ENCODE assay signal across 8 cellular contexts in genomic region chr1:150151291-150152181, GRCh38. TPM values are rescaled to one million over a fixed set of nuclear protein-coding genes. Genes with fewer than 3 reads are reported as not detected.
DNase-seq lines count a peak whose midpoint lies in the region; TF ChIP-seq lines count a peak whose summit lies in the region.

No MANE protein-coding gene starts in this region.

- peak overlapping the region; percentile 62 for H3K4me2 ChIP-seq in MM.1S (ENCODE audit: low read depth, low read length)

- H3K27ac Mint-ChIP-seq in CD4-positive, alpha-beta memory T cell = peak overlapping the region; percentile 95 to 99 (median 98)

- H3K4me1 ChIP-seq in CD4-positive, alpha-beta memory T cell (ENCODE audit: insufficient read depth, low read length) = peaks cover 53% of the 10 kb centered on the region
- H3K4me1 ChIP-seq in MM.1S (ENCODE audit: low read length) (peaks cover 31% of the 10 kb centered on the region), right atrium auricular region (peaks cover 0 to 50% of the 10 kb centered on the region in 2 donors)

- H2AFZ ChIP-seq in MM.1S (ENCODE audit: low read length) = no peak overlapping the region

- TF ChIP-seq CTCF in MM.1S (IDR thresholded peaks at IDR 0.05; ENCODE audit: low read length) = no peak
- no peak for TF ChIP-seq CTCF in right atrium auricular region (IDR thresholded peaks at IDR 0.05)

- peak overlapping the region; percentile 94 to 99 (median 98) for H3K4me3 Mint-ChIP-seq in CD4-positive, alpha-beta memory T cell

- peak overlapping the region; percentile 81 for H3K27ac ChIP-seq in CD4-positive, alpha-beta memory T cell (ENCODE audit: low read depth, low read length)
- no peak overlapping the region for H3K27ac ChIP-seq in MM.1S (ENCODE audit: low read length)
- H3K27ac ChIP-seq in right atrium auricular region = peak overlapping the region; percentile 93 to 94

- intact Hi-C loops in CD4-positive, alpha-beta memory T cell (cut with micrococcal nuclease) = loop anchor here (1.0 kb wide), 3 partner anchors 10 to 45 kb away; no protein-coding TSS in a partner anchor

- no peaks in the 10 kb centered on the region for H3K9me3 ChIP-seq in CD4-positive, alpha-beta memory T cell (ENCODE audit: control insufficient read depth in 1 of 2, low read length in 2 of 2)
- H3K9me3 ChIP-seq in MM.1S (replicated peaks; ENCODE audit: insufficient read depth, low read length) (no peaks in the 10 kb centered on the region), right atrium auricular region (no peaks in the 10 kb centered on the region)

- H3F3A ChIP-seq in MM.1S (ENCODE audit: insufficient read depth, low read length) = peaks cover 12% of the 10 kb centered on the region; the same call in 1 of the 2 replicates

- H3K9me3 Mint-ChIP-seq in CD4-positive, alpha-beta memory T cell = peaks cover 0 to 2% (median 0%) of the 10 kb centered on the region in 8 donors

- POLR2A ChIA-PET in CD4-positive, alpha-beta memory T cell (lab: Charles Lee; ENCODE audit: partially characterized antibody) = interaction anchor here (0.6 to 6.5 kb wide), 26 partner anchors 10 to 1226 kb away, joined by 3 to 179 read pairs (median 8); partner anchors contain the start of genes ANP32E, OTUD7B, RPRD2 and VPS45

- CTCF ChIA-PET in CD4-positive, alpha-beta memory T cell (lab: Charles Lee; ENCODE audit: partially characterized antibody) = interaction anchor here (0.6 to 5.5 kb wide), 12 partner anchors 9 to 84 kb away, joined by 3 to 39 read pairs (median 6); partner anchors contain the start of gene VPS45

- H3K27me3 ChIP-seq in CD4-positive, alpha-beta memory T cell (ENCODE audit: insufficient read depth, low read length) = no peaks in the 10 kb centered on the region
- H3K27me3 ChIP-seq in MM.1S (replicated peaks; ENCODE audit: insufficient read depth, low read length) = no peaks in the 10 kb centered on the region
- no peaks in the 10 kb centered on the region for H3K27me3 ChIP-seq in right atrium auricular region

- no peaks in the 10 kb centered on the region for H4K20me1 ChIP-seq in MM.1S (ENCODE audit: insufficient read depth, low read length)

- peak; percentile 69 to 90 (median 77) for DNase-seq in CD4-positive, alpha-beta memory T cell
- no peak for DNase-seq in MM.1S
- DNase-seq in activated effector memory CD4-positive, alpha-beta T cell treated with Interleukin-2 at 50 U/mL for 16 hours = peak; percentile 80
- no peak for DNase-seq in right atrium auricular region (ENCODE audit: low spot score)
- peak; percentile 32 to 44 for DNase-seq in stimulated activated CD4-positive, alpha-beta T cell treated with anti-CD3 and anti-CD28 coated beads, Interleukin-1b, Interleukin-23, amount 100 ng/mL, for 4 hours (ENCODE audit: low read depth in 2 of 2)
- no peak for DNase-seq in mucosa of gallbladder (ENCODE audit: low spot score)
- DNase-seq in NCI-H510A (lab: John Stamatoyannopoulos, UW) = no peak
- no peak for DNase-seq in Ammon's horn (ENCODE audit: low spot score)

- H3K4me1 Mint-ChIP-seq in CD4-positive, alpha-beta memory T cell = peaks cover 45 to 87% (median 68%) of the 10 kb centered on the region in 4 donors

- H3K36me3 Mint-ChIP-seq in CD4-positive, alpha-beta memory T cell = peaks cover 30 to 55% of the 10 kb centered on the region in 2 donors

- H3K36me3 ChIP-seq in CD4-positive, alpha-beta memory T cell (ENCODE audit: insufficient read depth, low read length) = peaks cover 33% of the 10 kb centered on the region
- no peaks in the 10 kb centered on the region for H3K36me3 ChIP-seq in MM.1S (replicated peaks; ENCODE audit: insufficient read depth, low read length)
- peaks cover 41% of the 10 kb centered on the region for H3K36me3 ChIP-seq in right atrium auricular region

- H3K9ac ChIP-seq in MM.1S (ENCODE audit: low read length) = peak overlapping the region; percentile 59; the same call in 1 of the 2 replicates

- H3K9me2 ChIP-seq in MM.1S (replicated peaks; ENCODE audit: insufficient read depth, low read length) = no peaks in the 10 kb centered on the region

- H3K4me3 ChIP-seq in CD4-positive, alpha-beta memory T cell (ENCODE audit: low read length in 2 of 2) = peak overlapping the region; percentile 77 to 87
- H3K4me3 ChIP-seq in MM.1S (ENCODE audit: low read length) (peak overlapping the region; percentile 73), right atrium auricular region (peak overlapping the region; percentile 87 to 93)

- H3K27me3 Mint-ChIP-seq in CD4-positive, alpha-beta memory T cell = no peaks in the 10 kb centered on the region

- peaks cover 29% of the 10 kb centered on the region for H3K79me2 ChIP-seq in MM.1S (ENCODE audit: low read length)

RNA-seq across cellular contexts. Expression of gene PLEKHO1, which starts 1.8 kb away (rescaled TPM):
- total RNA-seq in CD4-positive, alpha-beta memory T cell = 100 to 1,000 TPM; 154 TPM
- polyA plus RNA-seq in CD4-positive, alpha-beta memory T cell = 10 to 100 TPM; 40.5 to 43.5 TPM
- total RNA-seq in right atrium auricular region (10 to 100 TPM; 21.2 to 77.4 TPM), mucosa of gallbladder (56.4 TPM)

Comparison
In these comparisons a context has a peak if more than half of its experiments do, and no peak if none do; other contexts are left out.
1. DNase-seq: peak in CD4-positive, alpha-beta memory T cell (5 of 5), activated effector memory CD4-positive, alpha-beta T cell treated with Interleukin-2 at 50 U/mL for 16 hours (single experiment) and stimulated activated CD4-positive, alpha-beta T cell treated with anti-CD3 and anti-CD28 coated beads, Interleukin-1b, Interleukin-23, amount 100 ng/mL, for 4 hours (2 of 2); none in MM.1S (single experiment), right atrium auricular region (single experiment), mucosa of gallbladder (single experiment), NCI-H510A (single experiment) and Ammon's horn (single experiment).
2. Peak in every context shown above with its lines, with median percentiles within 50 percentile points of each other: H3K4me3 ChIP-seq.